Comparison of ENCODE assay signal across 28 cellular contexts in the genomic region with DNA sequence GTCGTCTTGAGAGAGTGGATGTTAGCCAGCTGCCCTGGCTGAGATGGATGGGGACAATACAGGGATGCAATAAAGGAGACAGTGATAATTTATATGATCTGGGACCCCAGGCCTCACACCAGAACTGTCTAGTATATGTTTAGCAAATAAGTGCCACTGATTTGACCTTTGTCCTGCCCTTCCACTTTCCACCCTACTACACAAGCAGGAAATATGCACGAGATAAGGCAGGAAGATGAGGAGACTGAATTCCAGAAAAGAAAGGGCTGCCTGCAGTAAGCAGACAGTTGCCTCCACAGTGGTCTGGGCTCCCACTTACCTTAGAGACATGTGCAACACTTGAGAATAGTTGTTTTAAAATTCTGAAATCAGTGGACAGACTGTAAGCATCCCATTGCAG.
"Had no signal": no experiment of that assay in that cellular context is flagged by ENCODE, and none has a peak within 500 bp of the region (broad histone marks: within the 10 kb centered on the region; RNA-seq: fewer than 3 reads in every experiment).

No MANE protein-coding gene starts in this region.

- H3K4me3 Mint-ChIP-seq: stimulated activated effector memory CD8-positive, alpha-beta T cell treated with anti-CD3 and anti-CD28 coated beads, Interleukin-12 subunit alpha, Interleukin-12 subunit beta, amount 100 ng/mL, for 72 hours; stimulated activated memory B cell treated with anti-CD40 and anti-IgM and Interleukin-4, amounts not matched to agents 10 μg/mL and 1 μg/mL and 100 μg/mL, for 72 hours; stimulated activated naive B cell treated with anti-CD40 and anti-IgM and Interleukin-4, amounts not matched to agents 10 μg/mL and 1 μg/mL and 100 μg/mL, for 72 hours; stimulated activated naive CD8-positive, alpha-beta T cell treated with anti-CD3 and anti-CD28 coated beads, Interleukin-15, amount 100 ng/mL, for 72 hours; stimulated activated naive CD8-positive, alpha-beta T cell treated with anti-CD3 and anti-CD28 coated beads, Interleukin-15, Interleukin-2, amounts not matched to agents 100 ng/mL and 50 ng/mL, for 24 hours; type B pancreatic cell had no signal

- ATAC-seq: stimulated activated effector memory CD8-positive, alpha-beta T cell treated with anti-CD3 and anti-CD28 coated beads, Interleukin-12 subunit alpha, Interleukin-12 subunit beta, amount 100 ng/mL, for 72 hours; stimulated activated memory B cell treated with anti-CD40 and anti-IgM and Interleukin-4, amounts not matched to agents 10 μg/mL and 1 μg/mL and 100 μg/mL, for 72 hours; stimulated activated naive B cell treated with anti-CD40 and anti-IgM and Interleukin-4, amounts not matched to agents 10 μg/mL and 1 μg/mL and 100 μg/mL, for 72 hours; stimulated activated naive CD8-positive, alpha-beta T cell treated with anti-CD3 and anti-CD28 coated beads, Interleukin-15, amount 100 ng/mL, for 72 hours; stimulated activated naive CD8-positive, alpha-beta T cell treated with anti-CD3 and anti-CD28 coated beads, Interleukin-15, Interleukin-2, amounts not matched to agents 100 U/mL and 50 U/mL, for 24 hours; upper lobe of right lung had no signal

- H3K27ac Mint-ChIP-seq: stimulated activated effector memory CD8-positive, alpha-beta T cell treated with anti-CD3 and anti-CD28 coated beads, Interleukin-12 subunit alpha, Interleukin-12 subunit beta, amount 100 ng/mL, for 72 hours; stimulated activated memory B cell treated with anti-CD40 and anti-IgM and Interleukin-4, amounts not matched to agents 10 μg/mL and 1 μg/mL and 100 μg/mL, for 72 hours; stimulated activated naive B cell treated with anti-CD40 and anti-IgM and Interleukin-4, amounts not matched to agents 10 μg/mL and 1 μg/mL and 100 μg/mL, for 72 hours; stimulated activated naive CD8-positive, alpha-beta T cell treated with anti-CD3 and anti-CD28 coated beads, Interleukin-15, amount 100 ng/mL, for 72 hours; stimulated activated naive CD8-positive, alpha-beta T cell treated with anti-CD3 and anti-CD28 coated beads, Interleukin-15, Interleukin-2, amounts not matched to agents 100 ng/mL and 50 ng/mL, for 24 hours; type B pancreatic cell had no signal

- H3K9me3 ChIP-seq: suprapubic skin, testis, thoracic aorta, thyroid gland, upper lobe of right lung, uterus, vagina had no signal

- H3K4me3 ChIP-seq: stomach, suprapubic skin, testis, thoracic aorta, thyroid gland, tibial artery, tibial nerve, transverse colon, upper lobe of left lung, upper lobe of right lung, uterus, vagina had no signal

- H3K36me3 ChIP-seq: stomach, suprapubic skin, thoracic aorta, thyroid gland, tibial artery, tibial nerve, transverse colon, upper lobe of left lung, upper lobe of right lung, uterus, vagina had no signal

- H3K27ac ChIP-seq: stomach, suprapubic skin, testis, thoracic aorta, thyroid gland, tibial artery, tibial nerve, transverse colon, upper lobe of left lung, upper lobe of right lung, uterus, vagina had no signal

- H3K27me3 ChIP-seq: testis, thyroid gland, tibial nerve, upper lobe of left lung, upper lobe of right lung, uterus, vagina had no signal

- H3K36me3 Mint-ChIP-seq: stimulated activated effector memory CD8-positive, alpha-beta T cell treated with anti-CD3 and anti-CD28 coated beads, Interleukin-12 subunit alpha, Interleukin-12 subunit beta, amount 100 ng/mL, for 72 hours; stimulated activated memory B cell treated with anti-CD40 and anti-IgM and Interleukin-4, amounts not matched to agents 10 μg/mL and 1 μg/mL and 100 μg/mL, for 72 hours; stimulated activated naive B cell treated with anti-CD40 and anti-IgM and Interleukin-4, amounts not matched to agents 10 μg/mL and 1 μg/mL and 100 μg/mL, for 72 hours; type B pancreatic cell had no signal

- H3K4me1 Mint-ChIP-seq: stimulated activated effector memory CD8-positive, alpha-beta T cell treated with anti-CD3 and anti-CD28 coated beads, Interleukin-12 subunit alpha, Interleukin-12 subunit beta, amount 100 ng/mL, for 72 hours; stimulated activated memory B cell treated with anti-CD40 and anti-IgM and Interleukin-4, amounts not matched to agents 10 μg/mL and 1 μg/mL and 100 μg/mL, for 72 hours; stimulated activated naive B cell treated with anti-CD40 and anti-IgM and Interleukin-4, amounts not matched to agents 10 μg/mL and 1 μg/mL and 100 μg/mL, for 72 hours; stimulated activated naive CD8-positive, alpha-beta T cell treated with anti-CD3 and anti-CD28 coated beads, Interleukin-15, amount 100 ng/mL, for 72 hours had no signal

- DNase-seq: stimulated activated CD4-positive, alpha-beta T cell treated with anti-CD3 and anti-CD28 coated beads, Interleukin-2, amount 100 ng/mL, for 48 hours; stimulated activated CD4-positive, alpha-beta T cell treated with anti-CD3 and anti-CD28 coated beads, Interleukin-4, amount 100 ng/mL, for 1 hour; stimulated activated CD4-positive, alpha-beta T cell treated with anti-CD3 and anti-CD28 coated beads, Interleukin-4, amount 100 ng/mL, for 24 hours; stimulated activated CD4-positive, alpha-beta T cell treated with anti-CD3 and anti-CD28 coated beads, Interleukin-4, amount 100 ng/mL, for 4 hours; stimulated activated CD8-positive, alpha-beta memory T cell treated with anti-CD3 and anti-CD28 coated beads, Interleukin-4, amount 100 ng/mL, for 48 hours; stimulated activated naive B cell treated with anti-CD40 and anti-IgM and Interleukin-4, amounts not matched to agents 10 μg/mL and 1 μg/mL and 100 μg/mL, for 72 hours; stimulated activated naive CD4-positive, alpha-beta T cell; stimulated activated naive CD4-positive, alpha-beta T cell treated with Interleukin-2 at 50 U/mL for 16 hours; stimulated activated naive CD8-positive, alpha-beta T cell treated with anti-CD3 and anti-CD28 coated beads, Interleukin-15, amount 100 ng/mL, for 72 hours; stimulated activated naive CD8-positive, alpha-beta T cell treated with anti-CD3 and anti-CD28 coated beads, Interleukin-15, Interleukin-2, amounts not matched to agents 100 U/mL and 50 U/mL, for 24 hours; stomach; substantia nigra; testis; thyroid gland; tibial artery; transverse colon; trophoblast cell; upper lobe of left lung; upper lobe of right lung; uterus had no signal

- H3K4me1 ChIP-seq: stomach, testis, thyroid gland, tibial artery, tibial nerve, transverse colon, upper lobe of right lung, uterus, vagina had no signal
